18 cellular contexts compared by ENCODE assay signal in the genomic region with DNA sequence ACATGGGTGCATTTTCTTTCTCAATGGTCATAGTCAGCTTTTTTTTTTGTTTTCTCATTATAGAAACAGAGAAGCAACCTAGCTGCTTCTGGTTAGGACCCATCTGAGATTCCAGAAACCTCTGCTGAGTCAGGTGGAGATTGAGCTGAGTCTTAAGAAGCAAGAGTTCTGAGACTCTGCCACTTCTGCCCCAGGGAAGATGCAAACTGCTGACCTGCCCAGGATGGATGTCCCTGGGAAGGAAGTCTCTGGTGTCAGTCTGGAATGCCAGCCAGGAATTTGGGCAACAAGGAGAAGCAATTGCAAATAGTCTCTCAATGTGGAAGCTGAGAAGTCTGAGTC.
DNase-seq lines count a peak whose midpoint lies in the region; ATAC-seq and TF ChIP-seq lines count a peak whose summit lies in the region.
"Had no signal": no experiment of that assay in that cellular context is flagged by ENCODE, and none has a peak within 500 bp of the region (broad histone marks: within the 10 kb centered on the region; RNA-seq: fewer than 3 reads in every experiment).

No MANE protein-coding gene starts in this region.

- H3K9me3 ChIP-seq in IMR-90 (ENCODE audit: control insufficient read depth, insufficient read depth, low read length) (no peaks in the 10 kb centered on the region), mesenchymal stem cell (ENCODE audit: control insufficient read depth, low read length) (no peaks in the 10 kb centered on the region)
- H3K9me3 ChIP-seq: breast epithelium, gastroesophageal sphincter, mucosa of descending colon, thyroid gland had no signal

- no peak overlapping the region for H3K4me3 ChIP-seq in IMR-90 (ENCODE audit: insufficient read depth, low read depth, low read length)
- no peak overlapping the region for H3K4me3 ChIP-seq in mesenchymal stem cell (ENCODE audit: insufficient read depth in 1 of 2, low read depth in 1 of 2, low read length in 2 of 2)
- H3K4me3 ChIP-seq: breast epithelium, gastroesophageal sphincter, mucosa of descending colon, thyroid gland had no signal

- POLR2A ChIA-PET in IMR-90 (lab: Charles Lee; ENCODE audit: unreplicated experiment): no interaction called here

- H3K4me2 ChIP-seq in IMR-90 (ENCODE audit: low read depth, low read length) (no peak overlapping the region), mesenchymal stem cell (ENCODE audit: low read length, poor library complexity, severe bottlenecking) (no peak overlapping the region)

- H4K8ac ChIP-seq in IMR-90 (ENCODE audit: low read depth in 2 of 2, low read length in 2 of 2) (peak overlapping the region in 1 of 2 experiments; percentile 4; a peak in 1 of 4 replicates), mesenchymal stem cell (ENCODE audit: low read length) (no peak overlapping the region)

- intact Hi-C loops in IMR-90 (cut with micrococcal nuclease): loop anchor here (5.0 kb wide), 1 partner anchor 111 kb away; no protein-coding TSS in a partner anchor
- intact Hi-C loops in posterior vena cava (cut with DNase I): loop anchor here in 1 of 2 donors (10.0 kb wide), 1 partner anchor 878 kb away; no protein-coding TSS in a partner anchor

- H3K9me1 ChIP-seq in IMR-90 (ENCODE audit: insufficient read depth, low read length): peaks cover 7% of the 10 kb centered on the region

- no peak for TF ChIP-seq POLR2A in IMR-90 (IDR thresholded peaks at IDR 0.05; ENCODE audit: low read depth, low read length)

- no peak overlapping the region for H3K56ac ChIP-seq in IMR-90 (ENCODE audit: extremely low read depth, insufficient read depth, low read length)

- H3K4ac ChIP-seq in IMR-90 (ENCODE audit: low read depth, low read length) (peak overlapping the region; percentile 45; the same call in 1 of the 2 replicates), mesenchymal stem cell (ENCODE audit: low read depth in 1 of 2, low read length in 2 of 2) (no peak overlapping the region)

- peak; percentile 22 for DNase-seq in GM04503 (ENCODE audit: low read depth)
- no peak for DNase-seq in IMR-90
- DNase-seq in mesenchymal stem cell: no peak
- no peak for DNase-seq in H4 (ENCODE audit: low spot score)
- DNase-seq in posterior vena cava (ENCODE audit: low spot score): no peak
- no peak for DNase-seq in activated CD8-positive, alpha-beta memory T cell treated with anti-CD3 and anti-CD28 coated beads, Interleukin-2, amount 50 U/mL, for 48 hours
- no peak for DNase-seq in DMS153 treated with DMSO at 0.1 percent for 48 hours (lab: John Stamatoyannopoulos, UW; ENCODE audit: unreplicated experiment)
- DNase-seq: activated CD8-positive, alpha-beta memory T cell treated with anti-CD3 and anti-CD28 coated beads for 24 hours; activated naive CD4-positive, alpha-beta T cell treated with anti-CD3 and anti-CD28 coated beads for 36 hours; DMS79; mucosa of descending colon; NCI-H2081 treated with DMSO at 0.1 percent for 48 hours; stimulated activated CD4-positive, alpha-beta T cell treated with anti-CD3 and anti-CD28 coated beads, Interleukin-15, amount 100 ng/mL, for 24 hours; thyroid gland had no signal

- dilution Hi-C loops in IMR-90 (cut with HindIII; ENCODE audit: low sequenced_read_pairs, unreplicated experiment): no loop called here

- H4K91ac ChIP-seq in IMR-90 (ENCODE audit: insufficient read depth, low read depth, low read length) (no peak overlapping the region), mesenchymal stem cell (ENCODE audit: low read length) (no peak overlapping the region)

- H2BK5ac ChIP-seq in IMR-90 (ENCODE audit: low read depth, low read length, poor library complexity, severe bottlenecking) (no peak overlapping the region), mesenchymal stem cell (ENCODE audit: low read depth, low read length, poor library complexity, severe bottlenecking) (no peak overlapping the region)

- H3K4me1 ChIP-seq in IMR-90 (ENCODE audit: control insufficient read depth, insufficient read depth, low read length): peaks cover 16% of the 10 kb centered on the region
- no peaks in the 10 kb centered on the region for H3K4me1 ChIP-seq in mesenchymal stem cell (ENCODE audit: control insufficient read depth, insufficient read depth, low read depth, low read length)
- H3K4me1 ChIP-seq: breast epithelium had no signal

- H3K14ac ChIP-seq in IMR-90 (replicated peaks; ENCODE audit: low read depth, low read length): 0 out of 2 replicates have a peak overlapping the region, but pooled peaks have one; percentile 17
- H3K14ac ChIP-seq in mesenchymal stem cell (ENCODE audit: low read length in 2 of 2): no peak overlapping the region

- H2AK5ac ChIP-seq in IMR-90 (ENCODE audit: low read depth, low read length) (peak overlapping the region; percentile 47; the same call in 1 of the 2 replicates), mesenchymal stem cell (ENCODE audit: low read length, severe bottlenecking) (no peak overlapping the region)

- H2BK120ac ChIP-seq in IMR-90 (ENCODE audit: low read depth, low read length): peak overlapping the region; percentile 20
- no peak overlapping the region for H2BK120ac ChIP-seq in mesenchymal stem cell (ENCODE audit: low read depth, low read length)

- CTCF ChIA-PET in IMR-90 (lab: Yijun Ruan, JAX): interaction anchor here (0.6 kb wide), 1 partner anchor 10 kb away, joined by 3 read pairs; no protein-coding TSS in a partner anchor

- H3K36me3 ChIP-seq in IMR-90 (ENCODE audit: control insufficient read depth, insufficient read depth, low read length): no peaks in the 10 kb centered on the region
- H3K36me3 ChIP-seq in mesenchymal stem cell (ENCODE audit: control insufficient read depth in 1 of 2, insufficient read depth in 2 of 2, low read depth in 1 of 2, low read length in 2 of 2): no peaks in the 10 kb centered on the region
- H3K36me3 ChIP-seq: breast epithelium, gastroesophageal sphincter, thyroid gland had no signal

- H2BK15ac ChIP-seq in IMR-90 (ENCODE audit: low read depth, low read length): peak overlapping the region; percentile 59; the same call in 1 of the 3 replicates
- H2BK15ac ChIP-seq in mesenchymal stem cell (ENCODE audit: low read depth, poor library complexity, severe bottlenecking): no peak overlapping the region

- no peak for TF ChIP-seq RAD21 in IMR-90 (IDR thresholded peaks at IDR 0.05; ENCODE audit: low read length)

- in situ Hi-C loops in IMR-90 (cut with MboI; ENCODE audit: low sequenced_read_pairs): loop anchor here (25.0 kb wide), 1 partner anchor 369 kb away; no protein-coding TSS in a partner anchor

- TF ChIP-seq CTCF in IMR-90 (conservative IDR thresholded peaks at IDR 0.05; ENCODE audit: low read depth, low read length): no peak

- H4K20me1 ChIP-seq in IMR-90 (ENCODE audit: insufficient read depth, low read length): no peaks in the 10 kb centered on the region

- H4K5ac ChIP-seq in IMR-90 (ENCODE audit: low read depth, low read length): no peak overlapping the region

- H2BK12ac ChIP-seq in mesenchymal stem cell (ENCODE audit: low read length in 2 of 2): peak overlapping the region; percentile 6 to 17

- peak; percentile 73 for ATAC-seq in GM21723 (IDR thresholded peaks at IDR 0.05; ENCODE audit: unreplicated experiment)
- no peak for ATAC-seq in IMR-90 (ENCODE audit: low read depth)

- H3K79me1 ChIP-seq in IMR-90 (ENCODE audit: low read depth in 1 of 2, low read length in 2 of 2) (no peaks in the 10 kb centered on the region), mesenchymal stem cell (replicated peaks; ENCODE audit: low read length, poor library complexity, severe bottlenecking) (no peaks in the 10 kb centered on the region)

- H3K18ac ChIP-seq in IMR-90 (ENCODE audit: low read depth, low read length): no peak overlapping the region
- peak overlapping the region in 1 of 2 experiments; percentile 40 for H3K18ac ChIP-seq in mesenchymal stem cell (ENCODE audit: low read depth in 1 of 2, low read length in 2 of 2)

- H2AFZ ChIP-seq in IMR-90 (replicated peaks; ENCODE audit: low read length, poor library complexity) (no peak overlapping the region), mesenchymal stem cell (ENCODE audit: low read depth, low read length) (no peak overlapping the region)

- 0 out of 2 replicates have a peak overlapping the region, but pooled peaks have one; percentile 11 for H2BK20ac ChIP-seq in IMR-90 (ENCODE audit: low read depth, low read length)

- no peak overlapping the region; the same call in 1 of the 2 replicates for H3K23ac ChIP-seq in IMR-90 (ENCODE audit: low read depth, low read length)
- H3K23ac ChIP-seq in mesenchymal stem cell (ENCODE audit: low read length in 2 of 2): no peak overlapping the region

- BruUV-seq in IMR-90 (replicated peaks; lab: Mats Ljungman, UMichigan): no TSS peak

- no peak overlapping the region for H2AK9ac ChIP-seq in IMR-90 (replicated peaks; ENCODE audit: low read depth, low read length, poor library complexity)

- H3K27me3 ChIP-seq in IMR-90 (ENCODE audit: control insufficient read depth, insufficient read depth, low read length) (no peaks in the 10 kb centered on the region), mesenchymal stem cell (ENCODE audit: control insufficient read depth in 1 of 2, insufficient read depth in 1 of 2, low read length in 2 of 2) (peaks cover 0 to 11% of the 10 kb centered on the region in 2 experiments)
- H3K27me3 ChIP-seq: breast epithelium, gastroesophageal sphincter, thyroid gland had no signal

- H3K27ac ChIP-seq in IMR-90 (ENCODE audit: insufficient read depth, low read length): no peak overlapping the region
- no peak overlapping the region for H3K27ac ChIP-seq in mesenchymal stem cell (ENCODE audit: low read length, poor library complexity, severe bottlenecking)
- H3K27ac ChIP-seq: breast epithelium, gastroesophageal sphincter, thyroid gland, VCaP had no signal

- H3K9ac ChIP-seq in IMR-90 (ENCODE audit: low read depth, low read length): no peak overlapping the region
- H3K9ac ChIP-seq in mesenchymal stem cell (ENCODE audit: low read length): no peak overlapping the region

TF ChIP-seq in IMR-90, 13 proteins besides CTCF, POLR2A, EP300 and RAD21 (continues in another document):
- TF ChIP-seq NFE2L2 (IDR thresholded peaks at IDR 0.05; ENCODE audit: low read depth, low read length) (no peak), FOS (IDR thresholded peaks at IDR 0.05; ENCODE audit: low read depth, low read length) (no peak), RCOR1 (IDR thresholded peaks at IDR 0.05; ENCODE audit: insufficient replicate concordance, low read length) (no peak), RFX5 (IDR thresholded peaks at IDR 0.05; ENCODE audit: low read depth, low read length) (no peak), CEBPB (IDR thresholded peaks at IDR 0.05; ENCODE audit: low read depth, low read length) (no peak), BHLHE40 (IDR thresholded peaks at IDR 0.05; ENCODE audit: low read depth, low read length) (no peak), MXI1 (IDR thresholded peaks at IDR 0.05; ENCODE audit: borderline replicate concordance, low read depth, low read length) (no peak)
- TF ChIP-seq, protein P1, sequence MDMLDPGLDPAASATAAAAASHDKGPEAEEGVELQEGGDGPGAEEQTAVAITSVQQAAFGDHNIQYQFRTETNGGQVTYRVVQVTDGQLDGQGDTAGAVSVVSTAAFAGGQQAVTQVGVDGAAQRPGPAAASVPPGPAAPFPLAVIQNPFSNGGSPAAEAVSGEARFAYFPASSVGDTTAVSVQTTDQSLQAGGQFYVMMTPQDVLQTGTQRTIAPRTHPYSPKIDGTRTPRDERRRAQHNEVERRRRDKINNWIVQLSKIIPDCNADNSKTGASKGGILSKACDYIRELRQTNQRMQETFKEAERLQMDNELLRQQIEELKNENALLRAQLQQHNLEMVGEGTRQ (IDR thresholded peaks at IDR 0.05; ENCODE audit: low read depth, low read length): no peak
